Comparison of ENCODE assay signal across 13 cellular contexts in the genomic region with DNA sequence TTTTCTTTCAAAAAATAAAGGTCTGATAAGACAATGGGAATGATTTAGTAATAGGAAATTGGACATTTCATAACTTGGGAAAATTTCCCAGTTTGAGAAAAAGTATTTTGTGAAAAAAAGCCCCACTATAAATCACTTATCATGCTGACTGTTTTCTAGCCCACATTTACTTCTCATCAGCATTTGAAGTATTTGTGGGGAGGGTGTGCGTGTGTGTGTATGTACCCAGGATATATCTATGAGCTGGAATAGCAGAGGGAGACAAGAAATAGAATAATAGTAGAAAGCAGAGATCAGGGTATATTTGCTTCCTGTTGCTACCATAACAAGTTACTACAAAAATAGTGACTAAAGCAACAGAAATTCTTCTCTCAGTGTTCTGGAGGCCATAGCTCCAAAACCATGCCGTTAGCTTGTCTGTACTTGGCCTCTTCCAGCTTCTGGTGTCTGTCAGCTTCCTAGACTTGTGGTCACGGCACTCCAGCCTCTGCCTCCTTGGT.
DNase-seq lines count a peak whose midpoint lies in the region; ATAC-seq lines count a peak whose summit lies in the region.
"Had no signal": no experiment of that assay in that cellular context is flagged by ENCODE, and none has a peak within 500 bp of the region (broad histone marks: within the 10 kb centered on the region; RNA-seq: fewer than 3 reads in every experiment).

No MANE protein-coding gene starts in this region.

- H3K4me3 ChIP-seq in right cardiac atrium (ENCODE audit: low read length) = no peak overlapping the region
- no peak overlapping the region for H3K4me3 ChIP-seq in muscle layer of duodenum (ENCODE audit: low read depth in 1 of 2, low read length in 2 of 2)
- no peak overlapping the region for H3K4me3 ChIP-seq in aorta (ENCODE audit: low read length in 2 of 2)

- no peak overlapping the region for H3K27ac ChIP-seq in right cardiac atrium (ENCODE audit: low read length)
- peak overlapping the region; percentile 28 for H3K27ac ChIP-seq in muscle layer of duodenum (ENCODE audit: low read length)
- peak overlapping the region in 1 of 2 donors; percentile 74 for H3K27ac ChIP-seq in aorta (ENCODE audit: low read depth in 1 of 2, low read length in 2 of 2)
- H3K27ac ChIP-seq: parathyroid adenoma had no signal

- DNase-seq in right cardiac atrium (no peak), cardiac septum (ENCODE audit: low spot score) (no peak), dermis microvascular lymphatic vessel endothelial cell (ENCODE audit: low read depth in 2 of 2) (peak; percentile 88 to 95), aorta (no peak), NCI-H2171 treated with DMSO at 0.1 percent for 48 hours (lab: John Stamatoyannopoulos, UW) (no peak)
- no peak for DNase-seq in effector CD4-positive, alpha-beta T cell
- DNase-seq: activated CD4-positive, alpha-beta T cell treated with anti-CD3 and anti-CD28 coated beads for 1 hour; activated effector memory CD4-positive, alpha-beta T cell treated with anti-CD3 and anti-CD28 coated beads, Interleukin-2, amount 50 U/mL, for 16 hours; KG1; NCI-H345 had no signal

- no peaks in the 10 kb centered on the region for H3K27me3 ChIP-seq in right cardiac atrium (ENCODE audit: control insufficient read depth, insufficient read depth)
- no peaks in the 10 kb centered on the region for H3K27me3 ChIP-seq in muscle layer of duodenum (ENCODE audit: low read depth, low read length)
- no peaks in the 10 kb centered on the region for H3K27me3 ChIP-seq in aorta (ENCODE audit: control insufficient read depth in 1 of 2, insufficient read depth in 2 of 2, low read length in 1 of 2)

- H3K4me1 ChIP-seq in right cardiac atrium (ENCODE audit: control insufficient read depth, insufficient read depth, low read length) (peaks cover 4% of the 10 kb centered on the region), muscle layer of duodenum (ENCODE audit: control insufficient read depth in 1 of 2, insufficient read depth in 2 of 2, low read length in 2 of 2) (peaks cover 0 to 13% of the 10 kb centered on the region in 2 donors), aorta (ENCODE audit: control insufficient read depth in 1 of 2, insufficient read depth in 2 of 2, low read length in 2 of 2) (peaks cover 4 to 6% of the 10 kb centered on the region in 2 donors)
- H3K4me1 ChIP-seq: parathyroid adenoma had no signal

- H3K36me3 ChIP-seq in muscle layer of duodenum (ENCODE audit: control insufficient read depth in 1 of 2, insufficient read depth in 2 of 2, low read length in 2 of 2) (peaks cover 21 to 39% of the 10 kb centered on the region in 2 donors), aorta (ENCODE audit: control insufficient read depth in 1 of 2, insufficient read depth in 2 of 2, low read length in 1 of 2) (peaks cover 0 to 8% of the 10 kb centered on the region in 2 donors)

- ATAC-seq in right cardiac atrium (peak; percentile 48 to 56), aorta (ENCODE audit: low FRiP score) (peak; percentile 69), HG02571 (IDR thresholded peaks at IDR 0.05; ENCODE audit: unreplicated experiment) (no peak)

- WGBS in right cardiac atrium = 71% methylated on average over 3 of the region's 3 CpGs
- WGBS in aorta, 2 donors = 11 to 14% methylated on average over 3 of the region's 3 CpGs

- no peaks in the 10 kb centered on the region for H3K9me3 ChIP-seq in right cardiac atrium (ENCODE audit: control insufficient read depth, low read length)
- H3K9me3 ChIP-seq in muscle layer of duodenum (ENCODE audit: control insufficient read depth in 1 of 2, low read length in 2 of 2) = no peaks in the 10 kb centered on the region
- H3K9me3 ChIP-seq in aorta (ENCODE audit: control insufficient read depth, low read length) = no peaks in the 10 kb centered on the region

- intact Hi-C loops in right cardiac atrium (cut with DNase I) (no loop called here), cardiac septum (cut with DNase I) (no loop called here), aorta (cut with DNase I) (no loop called here)

Comparison
In these comparisons a context has a peak if more than half of its experiments do, and no peak if none do; other contexts are left out.
1. DNase-seq: peak in dermis microvascular lymphatic vessel endothelial cell (2 of 2); none in right cardiac atrium (0 of 3), cardiac septum (single experiment), aorta (0 of 2), effector CD4-positive, alpha-beta T cell (single experiment) and NCI-H2171 treated with DMSO at 0.1 percent for 48 hours (single experiment).